Comparison of ENCODE assay signal across 9 cellular contexts in the genomic region with DNA sequence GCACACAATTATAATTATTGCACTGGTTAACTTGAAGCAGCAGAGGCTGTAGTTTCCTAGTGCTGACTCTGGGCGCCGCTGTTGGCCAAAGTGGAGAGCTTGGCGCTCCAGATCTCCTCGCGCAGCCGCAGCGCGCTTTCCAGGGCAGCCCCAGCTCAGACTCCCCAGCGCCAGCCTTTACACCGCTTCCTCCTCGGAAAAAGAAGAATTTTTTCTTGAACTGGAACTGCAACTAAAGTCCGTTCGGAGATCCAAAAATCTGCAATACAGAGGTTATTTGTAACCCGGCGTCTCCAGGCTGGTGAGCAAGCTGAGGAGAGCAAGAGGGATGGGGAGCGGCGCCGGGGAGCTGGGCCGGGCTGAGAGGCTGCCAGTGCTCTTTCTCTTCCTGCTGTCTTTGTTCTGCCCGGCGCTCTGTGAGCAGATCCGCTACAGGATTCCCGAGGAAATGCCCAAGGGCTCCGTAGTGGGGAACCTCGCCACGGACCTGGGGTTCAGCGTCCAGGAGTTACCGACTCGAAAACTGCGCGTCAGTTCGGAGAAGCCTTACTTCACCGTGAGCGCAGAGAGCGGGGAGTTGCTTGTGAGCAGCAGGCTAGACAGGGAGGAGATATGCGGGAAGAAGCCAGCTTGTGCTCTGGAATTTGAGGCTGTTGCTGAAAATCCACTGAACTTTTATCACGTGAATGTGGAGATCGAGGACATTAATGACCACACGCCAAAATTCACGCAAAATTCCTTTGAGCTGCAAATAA. TPM values are rescaled to one million over a fixed set of nuclear protein-coding genes. Genes with fewer than 3 reads are reported as not detected.
DNase-seq lines count a peak whose midpoint lies in the region; ATAC-seq and TF ChIP-seq lines count a peak whose summit lies in the region.
"Not testable (repeated sequence)": the region's sequence is repeated elsewhere in the genome, so short reads cannot be mapped to it uniquely, and the experiment has no call there.
"Had no signal": no experiment of that assay in that cellular context is flagged by ENCODE, and none has a peak within 500 bp of the region (broad histone marks: within the 10 kb centered on the region; RNA-seq: fewer than 3 reads in every experiment).

Gene PCDHGB4 (plus strand): TSS at position 142 of the 755 bp plus-strand sequence. CDS start 187 bp downstream, at position 329.

- intact Hi-C loops in CD8-positive, alpha-beta T cell (cut with DNase I, micrococcal nuclease); left ventricle myocardium superior (cut with micrococcal nuclease): not testable (repeated sequence)

- not testable (repeated sequence) for H3K36me3 ChIP-seq in CD8-positive, alpha-beta T cell (ENCODE audit: insufficient read depth, low read length)

- not testable (repeated sequence) for H3K27ac ChIP-seq in CD8-positive, alpha-beta T cell (ENCODE audit: low read depth, low read length)

- H3K27me3 ChIP-seq in CD8-positive, alpha-beta T cell (ENCODE audit: insufficient read depth, low read length) = peaks cover 31% of the 10 kb centered on the region

- ATAC-seq in CD8-positive, alpha-beta T cell = peak; percentile 48
- ATAC-seq in HG03469 (IDR thresholded peaks at IDR 0.05; ENCODE audit: unreplicated experiment) (peak; percentile 60), left ventricle myocardium superior (peak; percentile 92)
- not testable (repeated sequence) for ATAC-seq in naive B cell (ENCODE audit: low read depth in 2 of 2); stimulated activated memory B cell treated with anti-CD40 and anti-IgM and Interleukin-4, amounts not matched to agents 10 μg/mL and 1 μg/mL and 100 μg/mL, for 72 hours

- not testable (repeated sequence) for H3K27ac Mint-ChIP-seq in CD8-positive, alpha-beta T cell; naive B cell; stimulated activated memory B cell treated with anti-CD40 and anti-IgM and Interleukin-4, amounts not matched to agents 10 μg/mL and 1 μg/mL and 100 μg/mL, for 72 hours

- POLR2A ChIA-PET in CD8-positive, alpha-beta T cell (lab: Charles Lee) = not testable (repeated sequence)

- not testable (repeated sequence) for H3K4me3 ChIP-seq in CD8-positive, alpha-beta T cell (ENCODE audit: low read depth, low read length)

- not testable (repeated sequence) for H3K4me3 Mint-ChIP-seq in CD8-positive, alpha-beta T cell
- peak within 1 kb of the TSS in 7 of 8 donors; percentile 29 to 77 (median 51) for H3K4me3 Mint-ChIP-seq in naive B cell
- H3K4me3 Mint-ChIP-seq in stimulated activated memory B cell treated with anti-CD40 and anti-IgM and Interleukin-4, amounts not matched to agents 10 μg/mL and 1 μg/mL and 100 μg/mL, for 72 hours = peak within 1 kb of the TSS; percentile 42

- H3K4me1 ChIP-seq in CD8-positive, alpha-beta T cell (ENCODE audit: insufficient read depth, low read length) = not testable (repeated sequence)

- CTCF ChIA-PET in CD8-positive, alpha-beta T cell (lab: Charles Lee) = not testable (repeated sequence)

- peaks cover 70% of the 10 kb centered on the region for H3K27me3 Mint-ChIP-seq in CD8-positive, alpha-beta T cell (ENCODE audit: low read depth)
- peaks cover 65 to 79% (median 79%) of the 10 kb centered on the region in 3 donors for H3K27me3 Mint-ChIP-seq in naive B cell
- peaks cover 77% of the 10 kb centered on the region for H3K27me3 Mint-ChIP-seq in stimulated activated memory B cell treated with anti-CD40 and anti-IgM and Interleukin-4, amounts not matched to agents 10 μg/mL and 1 μg/mL and 100 μg/mL, for 72 hours

- H3K4me1 Mint-ChIP-seq in CD8-positive, alpha-beta T cell (ENCODE audit: low read depth); naive B cell; stimulated activated memory B cell treated with anti-CD40 and anti-IgM and Interleukin-4, amounts not matched to agents 10 μg/mL and 1 μg/mL and 100 μg/mL, for 72 hours: not testable (repeated sequence)

- not testable (repeated sequence) for TF ChIP-seq CTCF in CD8-positive, alpha-beta T cell (IDR thresholded peaks at IDR 0.05)
- peak; percentile 47 for TF ChIP-seq CTCF in GM20000 (IDR thresholded peaks at IDR 0.05; ENCODE audit: extremely low read depth, missing control alignments)

- not testable (repeated sequence) for H3K36me3 Mint-ChIP-seq in CD8-positive, alpha-beta T cell
- peaks cover 20 to 27% of the 10 kb centered on the region in 2 donors for H3K36me3 Mint-ChIP-seq in naive B cell
- H3K36me3 Mint-ChIP-seq in stimulated activated memory B cell treated with anti-CD40 and anti-IgM and Interleukin-4, amounts not matched to agents 10 μg/mL and 1 μg/mL and 100 μg/mL, for 72 hours = peaks cover 10% of the 10 kb centered on the region

- H3K9me3 ChIP-seq in CD8-positive, alpha-beta T cell (ENCODE audit: low read length) = not testable (repeated sequence)

- not testable (repeated sequence) for DNase-seq in CD8-positive, alpha-beta T cell; GM20000 (ENCODE audit: low spot score); cerebellum (ENCODE audit: low spot score); naive B cell
- DNase-seq in activated CD4-positive, alpha-beta T cell treated with anti-CD3 and anti-CD28 coated beads for 48 hours = peak; percentile 51
- peak; percentile 67 for DNase-seq in left ventricle myocardium superior

- H3K9me3 Mint-ChIP-seq in CD8-positive, alpha-beta T cell = peaks cover 39% of the 10 kb centered on the region
- peaks cover 4 to 82% (median 43%) of the 10 kb centered on the region in 7 donors for H3K9me3 Mint-ChIP-seq in naive B cell
- H3K9me3 Mint-ChIP-seq in stimulated activated memory B cell treated with anti-CD40 and anti-IgM and Interleukin-4, amounts not matched to agents 10 μg/mL and 1 μg/mL and 100 μg/mL, for 72 hours = peaks cover 15% of the 10 kb centered on the region

RNA-seq across cellular contexts. Expression of gene PCDHGB4, which starts in this region (rescaled TPM):
- not detected for total RNA-seq in CD8-positive, alpha-beta T cell
- total RNA-seq in cerebellum = 25.1 TPM
- total RNA-seq in left ventricle myocardium superior = 5.4 TPM
- polyA plus RNA-seq in naive B cell (ENCODE audit: low read depth in 6 of 6) = under 1 TPM in 1 of 6 donors, not detected in 5; 0.15 TPM
- total RNA-seq: M059J had no signal

Comparison
In these comparisons a context has a peak if more than half of its experiments do, and no peak if none do; other contexts are left out.
1. Peak in ATAC-seq in CD8-positive, alpha-beta T cell; RNA of the gene not detected or under 1 TPM.